In genomic region chr16:13483121-13483520, GRCh38 we compare ENCODE assay signal across 5 cellular contexts.
"Had no signal": no experiment of that assay in that cellular context is flagged by ENCODE, and none has a peak within 500 bp of the region (broad histone marks: within the 10 kb centered on the region; RNA-seq: fewer than 3 reads in every experiment).

No MANE protein-coding gene starts in this region.

- H3K4me1 Mint-ChIP-seq: GM23338, IgD-negative memory B cell had no signal

- H3K36me3 Mint-ChIP-seq: IgD-negative memory B cell had no signal

- H3K27me3 Mint-ChIP-seq: IgD-negative memory B cell had no signal

- H3K4me3 ChIP-seq: GM23338 had no signal

- H3K27ac Mint-ChIP-seq: GM23338, H9, IgD-negative memory B cell had no signal

- H3K4me3 Mint-ChIP-seq: GM23338, H9, IgD-negative memory B cell had no signal

- DNase-seq: H9, HCEC 1CT had no signal

- H3K27ac ChIP-seq: HL-60 had no signal
